ENCODE assay signal across 11 cellular contexts in genomic region chr5:141941307-141941706, GRCh38. TPM values are rescaled to one million over a fixed set of nuclear protein-coding genes. Genes with fewer than 3 reads are reported as not detected.
DNase-seq lines count a peak whose midpoint lies in the region; ATAC-seq and TF ChIP-seq lines count a peak whose summit lies in the region.
"Had no signal": no experiment of that assay in that cellular context is flagged by ENCODE, and none has a peak within 500 bp of the region (broad histone marks: within the 10 kb centered on the region; RNA-seq: fewer than 3 reads in every experiment).

No MANE protein-coding gene starts in this region.

- no peaks in the 10 kb centered on the region for H3K9me3 ChIP-seq in body of pancreas
- no peaks in the 10 kb centered on the region for H3K9me3 ChIP-seq in BE2C
- H3K9me3 ChIP-seq: neutrophil had no signal

- H3K4me1 ChIP-seq in body of pancreas = no peaks in the 10 kb centered on the region
- H3K4me1 ChIP-seq in urinary bladder (ENCODE audit: insufficient read depth) = peaks cover 2% of the 10 kb centered on the region
- H3K4me1 ChIP-seq in BE2C = peaks cover 22% of the 10 kb centered on the region

- DNase-seq in activated naive CD8-positive, alpha-beta T cell treated with anti-CD3 and anti-CD28 coated beads, Interleukin-2, amount 10 ng/mL, durations not matched to agents 7 days and 5 days = no peak
- no peak for DNase-seq in activated naive CD8-positive, alpha-beta T cell treated with anti-CD3 and anti-CD28 coated beads for 36 hours
- DNase-seq in body of pancreas (no peak), T-helper 9 cell (no peak), BE2C (no peak), Ammon's horn (ENCODE audit: low spot score) (no peak)
- DNase-seq: CD8-positive, alpha-beta memory T cell had no signal

- H3K27me3 ChIP-seq in body of pancreas (no peaks in the 10 kb centered on the region), layer of hippocampus (ENCODE audit: control insufficient read depth, insufficient read depth, low read length) (no peaks in the 10 kb centered on the region), BE2C (no peaks in the 10 kb centered on the region)
- H3K27me3 ChIP-seq: neutrophil had no signal

- no peak for ATAC-seq in activated naive CD8-positive, alpha-beta T cell treated with anti-CD3 and anti-CD28 coated beads, Interleukin-2, amount 10 ng/mL, durations not matched to agents 7 days and 5 days (ENCODE audit: low read depth)
- ATAC-seq in body of pancreas = peak; percentile 43

- H3K4me3 Mint-ChIP-seq in activated naive CD8-positive, alpha-beta T cell treated with anti-CD3 and anti-CD28 coated beads, Interleukin-2, amount 10 ng/mL, durations not matched to agents 7 days and 5 days = no peak overlapping the region
- no peak overlapping the region for H3K4me3 Mint-ChIP-seq in activated naive CD8-positive, alpha-beta T cell treated with anti-CD3 and anti-CD28 coated beads for 36 hours
- H3K4me3 Mint-ChIP-seq: CD8-positive, alpha-beta memory T cell; IgD-negative memory B cell had no signal

- no peaks in the 10 kb centered on the region for H3K9me3 Mint-ChIP-seq in activated naive CD8-positive, alpha-beta T cell treated with anti-CD3 and anti-CD28 coated beads, Interleukin-2, amount 10 ng/mL, durations not matched to agents 7 days and 5 days
- no peaks in the 10 kb centered on the region for H3K9me3 Mint-ChIP-seq in activated naive CD8-positive, alpha-beta T cell treated with anti-CD3 and anti-CD28 coated beads for 36 hours
- H3K9me3 Mint-ChIP-seq: CD8-positive, alpha-beta memory T cell; IgD-negative memory B cell had no signal

- POLR2A ChIA-PET in activated naive CD8-positive, alpha-beta T cell treated with anti-CD3 and anti-CD28 coated beads, Interleukin-2, amount 10 ng/mL, durations not matched to agents 7 days and 5 days (lab: Charles Lee) = interaction anchor here (1.3 kb wide), 1 partner anchor 17 kb away, joined by 3 read pairs; the partner anchor contains the start of gene PCDH12

- no peak for TF ChIP-seq CTCF in body of pancreas (IDR thresholded peaks at IDR 0.05)
- TF ChIP-seq CTCF in BE2C (IDR thresholded peaks at IDR 0.05; ENCODE audit: low read depth, low read length) = no peak

- H3K4me1 Mint-ChIP-seq in activated naive CD8-positive, alpha-beta T cell treated with anti-CD3 and anti-CD28 coated beads, Interleukin-2, amount 10 ng/mL, durations not matched to agents 7 days and 5 days = peaks cover 7% of the 10 kb centered on the region
- H3K4me1 Mint-ChIP-seq in activated naive CD8-positive, alpha-beta T cell treated with anti-CD3 and anti-CD28 coated beads for 36 hours = no peaks in the 10 kb centered on the region
- H3K4me1 Mint-ChIP-seq: IgD-negative memory B cell had no signal

- no peak for TF ChIP-seq POLR2A in body of pancreas (IDR thresholded peaks at IDR 0.05)

- WGBS in body of pancreas, 2 donors = 60 to 75% methylated on average over 6 of the region's 6 CpGs
- WGBS in urinary bladder = 59% methylated on average over 6 of the region's 6 CpGs

- H3K36me3 Mint-ChIP-seq in activated naive CD8-positive, alpha-beta T cell treated with anti-CD3 and anti-CD28 coated beads, Interleukin-2, amount 10 ng/mL, durations not matched to agents 7 days and 5 days = peaks cover 2% of the 10 kb centered on the region
- H3K36me3 Mint-ChIP-seq in activated naive CD8-positive, alpha-beta T cell treated with anti-CD3 and anti-CD28 coated beads for 36 hours = no peaks in the 10 kb centered on the region
- H3K36me3 Mint-ChIP-seq: IgD-negative memory B cell had no signal

- H3K27me3 Mint-ChIP-seq in activated naive CD8-positive, alpha-beta T cell treated with anti-CD3 and anti-CD28 coated beads, Interleukin-2, amount 10 ng/mL, durations not matched to agents 7 days and 5 days = peaks cover 2% of the 10 kb centered on the region
- no peaks in the 10 kb centered on the region for H3K27me3 Mint-ChIP-seq in activated naive CD8-positive, alpha-beta T cell treated with anti-CD3 and anti-CD28 coated beads for 36 hours
- H3K27me3 Mint-ChIP-seq: CD8-positive, alpha-beta memory T cell; IgD-negative memory B cell had no signal

- intact Hi-C loops in body of pancreas (cut with DNase I) = no loop called here

- H3K27ac ChIP-seq in body of pancreas (peak overlapping the region in 1 of 4 donors; percentile 35), layer of hippocampus (ENCODE audit: low read depth, low read length) (peak overlapping the region; percentile 27), urinary bladder (ENCODE audit: low read depth) (peak overlapping the region; percentile 56)
- H3K27ac ChIP-seq: neutrophil had no signal

- H3K4me3 ChIP-seq in body of pancreas (no peak overlapping the region), urinary bladder (ENCODE audit: low read depth, low read length) (no peak overlapping the region), BE2C (ENCODE audit: low read depth, low read length) (no peak overlapping the region)

- peak overlapping the region; percentile 45 for H3K27ac Mint-ChIP-seq in activated naive CD8-positive, alpha-beta T cell treated with anti-CD3 and anti-CD28 coated beads, Interleukin-2, amount 10 ng/mL, durations not matched to agents 7 days and 5 days
- no peak overlapping the region for H3K27ac Mint-ChIP-seq in activated naive CD8-positive, alpha-beta T cell treated with anti-CD3 and anti-CD28 coated beads for 36 hours

- peaks cover 0 to 19% of the 10 kb centered on the region in 2 donors for H3K36me3 ChIP-seq in body of pancreas (replicated peaks in 1 of 2; ENCODE audit: insufficient read depth in 1 of 2, low read depth in 2 of 2)
- peaks cover 3% of the 10 kb centered on the region for H3K36me3 ChIP-seq in urinary bladder (ENCODE audit: insufficient read depth)
- peaks cover 22% of the 10 kb centered on the region for H3K36me3 ChIP-seq in BE2C

RNA-seq across cellular contexts. Expression of gene PCDH12, which starts 16.7 kb away (rescaled TPM):
- under 1 TPM; 0.09 to 0.14 TPM for total RNA-seq in activated naive CD8-positive, alpha-beta T cell treated with anti-CD3 and anti-CD28 coated beads, Interleukin-2, amount 10 ng/mL, durations not matched to agents 7 days and 5 days
- total RNA-seq in activated naive CD8-positive, alpha-beta T cell treated with anti-CD3 and anti-CD28 coated beads for 36 hours = 1 to 10 TPM; 1.3 to 1.5 TPM
- total RNA-seq in body of pancreas (1 to 10 TPM; 1.6 to 2.9 TPM), urinary bladder (14.6 TPM)
- polyA plus RNA-seq in urinary bladder = 2.5 TPM
- 2.4 TPM for polyA plus RNA-seq in BE2C (2012; ENCODE audit: insufficient read depth, insufficient read length, low read depth)

RNA-seq across cellular contexts. Expression of gene DELE1, which starts 17.6 kb away (rescaled TPM):
- 10 to 100 TPM; 71.2 to 73.1 TPM for total RNA-seq in activated naive CD8-positive, alpha-beta T cell treated with anti-CD3 and anti-CD28 coated beads, Interleukin-2, amount 10 ng/mL, durations not matched to agents 7 days and 5 days
- total RNA-seq in activated naive CD8-positive, alpha-beta T cell treated with anti-CD3 and anti-CD28 coated beads for 36 hours = 10 to 100 TPM; 46.4 to 51.6 TPM
- total RNA-seq in body of pancreas = 100 to 1,000 TPM in 1 of 2 donors, 10 to 100 TPM in 1; 50.6 to 100 TPM
- 55.9 TPM for total RNA-seq in urinary bladder
- 50.5 TPM for polyA plus RNA-seq in urinary bladder
- 121 TPM for polyA plus RNA-seq in BE2C (2012; ENCODE audit: insufficient read depth, insufficient read length, low read depth)

RNA-seq across cellular contexts. Expression of gene RNF14, which starts 27.6 kb away (rescaled TPM):
- 10 to 100 TPM; 29.0 to 33.9 TPM for total RNA-seq in activated naive CD8-positive, alpha-beta T cell treated with anti-CD3 and anti-CD28 coated beads, Interleukin-2, amount 10 ng/mL, durations not matched to agents 7 days and 5 days
- total RNA-seq in activated naive CD8-positive, alpha-beta T cell treated with anti-CD3 and anti-CD28 coated beads for 36 hours = 10 to 100 TPM; 44.9 to 45.4 TPM
- 10 to 100 TPM; 29.3 to 44.2 TPM for total RNA-seq in body of pancreas
- total RNA-seq in urinary bladder = 69.7 TPM
- 51.9 TPM for polyA plus RNA-seq in urinary bladder
- 84.7 TPM for polyA plus RNA-seq in BE2C (2012; ENCODE audit: insufficient read depth, insufficient read length, low read depth)
